Comparison of ENCODE assay signal across 9 cellular contexts in the genomic region with DNA sequence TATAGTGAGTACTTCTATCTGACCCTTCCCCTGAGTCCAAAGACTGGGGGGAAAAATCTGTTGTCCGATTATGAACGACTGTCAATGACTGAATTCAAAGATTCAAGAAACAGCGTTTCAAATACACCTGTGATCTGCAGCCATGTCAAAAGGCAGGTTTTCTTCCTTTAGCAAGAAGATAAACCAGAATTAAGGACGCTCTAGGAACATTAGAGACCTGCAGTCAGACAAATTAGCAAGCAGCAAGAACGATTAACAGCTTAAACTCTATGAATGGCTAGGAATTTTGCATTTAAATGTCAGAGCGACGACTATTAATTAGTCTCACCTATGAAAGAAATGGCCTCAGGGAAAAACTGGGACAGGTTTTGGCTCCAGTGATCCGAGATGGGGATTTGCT. TPM values are rescaled to one million over a fixed set of nuclear protein-coding genes. Genes with fewer than 3 reads are reported as not detected.
DNase-seq lines count a peak whose midpoint lies in the region; ATAC-seq, FAIRE-seq and TF ChIP-seq lines count a peak whose summit lies in the region.
"Had no signal": no experiment of that assay in that cellular context is flagged by ENCODE, and none has a peak within 500 bp of the region (broad histone marks: within the 10 kb centered on the region; RNA-seq: fewer than 3 reads in every experiment).

No MANE protein-coding gene starts in this region.

- TF ChIP-seq EP300 in A549 (IDR thresholded peaks at IDR 0.05) = no peak

- H3K27ac ChIP-seq in A549 = no peak overlapping the region
- H3K27ac ChIP-seq in HUES64 (ENCODE audit: low read depth, low read length) = peak overlapping the region; percentile 71

- no peaks in the 10 kb centered on the region for H3K36me3 Mint-ChIP-seq in chondrocyte (ENCODE audit: low read depth)

- H3K9me3 ChIP-seq in A549 (no peaks in the 10 kb centered on the region), HUES64 (ENCODE audit: insufficient read depth, low read depth, low read length) (no peaks in the 10 kb centered on the region), mucosa of stomach (ENCODE audit: control insufficient read depth, low read length) (no peaks in the 10 kb centered on the region)

- H3K27ac Mint-ChIP-seq in chondrocyte (ENCODE audit: unreplicated experiment) = peak overlapping the region; percentile 59

- H3K4me3 Mint-ChIP-seq in chondrocyte (ENCODE audit: unreplicated experiment) = peak overlapping the region; percentile 85

- ATAC-seq in A549 = no peak
- no peak for ATAC-seq in HG03039 (IDR thresholded peaks at IDR 0.05; ENCODE audit: unreplicated experiment)
- no peak for ATAC-seq in GM21529 (IDR thresholded peaks at IDR 0.05; ENCODE audit: unreplicated experiment)
- no peak for ATAC-seq in GM21576 (IDR thresholded peaks at IDR 0.05; ENCODE audit: unreplicated experiment)
- no peak for ATAC-seq in HG02938 (IDR thresholded peaks at IDR 0.05; ENCODE audit: unreplicated experiment)

- WGBS in A549 (ENCODE audit: missing lambda C conversion rate) = 92% methylated on average over 8 of the region's 8 CpGs
- under 1% methylated on average over 8 of the region's 8 CpGs for WGBS in HUES64

- peaks cover 58% of the 10 kb centered on the region for H3K4me1 Mint-ChIP-seq in chondrocyte (ENCODE audit: low read depth)

- no peak for TF ChIP-seq RAD21 in A549 (conservative IDR thresholded peaks at IDR 0.05 in 1 of 2, IDR thresholded peaks at IDR 0.05 in 1 of 2)

- no peaks in the 10 kb centered on the region for H3K9me3 Mint-ChIP-seq in chondrocyte (ENCODE audit: low read depth)

- no peak for FAIRE-seq in A549 (lab: Jason Lieb, UNC)
- FAIRE-seq: endometrium had no signal

- CTCF ChIA-PET in A549 (lab: Yijun Ruan, JAX) = interaction anchor here (1.3 kb wide), 1 partner anchor 111 kb away, joined by 5 read pairs; no protein-coding TSS in a partner anchor

- H3K36me3 ChIP-seq in HUES64 (ENCODE audit: insufficient read depth, low read length) = peaks cover 39% of the 10 kb centered on the region
- H3K36me3 ChIP-seq in mucosa of stomach (ENCODE audit: control insufficient read depth, insufficient read depth, low read length) = no peaks in the 10 kb centered on the region

- TF ChIP-seq CTCF in A549 (IDR thresholded peaks at IDR 0.05) = no peak
- no peak for TF ChIP-seq CTCF in chondrocyte (IDR thresholded peaks at IDR 0.05)

- H3K9ac ChIP-seq in HUES64 (ENCODE audit: low read depth, low read length) = peak overlapping the region; percentile 88
- H3K9ac ChIP-seq in mucosa of stomach (ENCODE audit: low read length) = peak overlapping the region; percentile 87

- peaks cover 16% of the 10 kb centered on the region for H3K4me1 ChIP-seq in A549
- H3K4me1 ChIP-seq in HUES64 (ENCODE audit: insufficient read depth, low read length) = peaks cover 50% of the 10 kb centered on the region
- peaks cover 42% of the 10 kb centered on the region for H3K4me1 ChIP-seq in mucosa of stomach (ENCODE audit: control insufficient read depth, insufficient read depth, low read length)

- H3K27me3 ChIP-seq in HUES64 (ENCODE audit: insufficient read depth, low read length) (peaks cover 61% of the 10 kb centered on the region), mucosa of stomach (ENCODE audit: control insufficient read depth, insufficient read depth, low read length) (no peaks in the 10 kb centered on the region)

- DNase-seq in A549 (ENCODE audit: low read depth in 1 of 2, low spot score in 1 of 2) = no peak
- no peak for DNase-seq in chondrocyte (ENCODE audit: low spot score)

- H3K4me3 ChIP-seq in A549 (peak overlapping the region; percentile 70), HUES64 (ENCODE audit: low read length) (peak overlapping the region; percentile 69), mucosa of stomach (ENCODE audit: low read length) (peak overlapping the region; percentile 84)

- H3K27me3 Mint-ChIP-seq in chondrocyte (ENCODE audit: low read depth) = no peaks in the 10 kb centered on the region

- H3K4me2 ChIP-seq in A549 = peak overlapping the region; percentile 82

- no peak for TF ChIP-seq POLR2A in A549 (IDR thresholded peaks at IDR 0.05; ENCODE audit: low read length)

- POLR2A ChIA-PET in A549 (lab: Yijun Ruan, JAX) = no interaction called here

TF ChIP-seq in A549, 52 proteins besides CTCF, POLR2A, EP300 and RAD21:
- TF ChIP-seq KDM5A (IDR thresholded peaks at IDR 0.05) = no peak
- TF ChIP-seq MAFK (IDR thresholded peaks at IDR 0.05; ENCODE audit: partially characterized antibody) = no peak
- TF ChIP-seq FOSB (CRISPR knock-in tag; IDR thresholded peaks at IDR 0.05) = no peak
- TF ChIP-seq SREBF2 (IDR thresholded peaks at IDR 0.05) = no peak
- no peak for TF ChIP-seq FOSL2 (IDR thresholded peaks at IDR 0.05)
- no peak for TF ChIP-seq FOSL2 (CRISPR knock-in tag; IDR thresholded peaks at IDR 0.05)
- TF ChIP-seq NPAS2 (CRISPR knock-in tag; IDR thresholded peaks at IDR 0.05; ENCODE audit: borderline replicate concordance) = no peak
- TF ChIP-seq ESRRA (IDR thresholded peaks at IDR 0.05; ENCODE audit: borderline replicate concordance, low read length) = no peak
- TF ChIP-seq CHD4 (IDR thresholded peaks at IDR 0.05; ENCODE audit: borderline replicate concordance) = no peak
- no peak for TF ChIP-seq CBX2 (IDR thresholded peaks at IDR 0.05; ENCODE audit: borderline replicate concordance, low read depth)
- TF ChIP-seq FOXS1 (CRISPR knock-in tag; IDR thresholded peaks at IDR 0.05) = no peak
- TF ChIP-seq TFCP2L1 (CRISPR knock-in tag; IDR thresholded peaks at IDR 0.05) = no peak
- no peak for TF ChIP-seq HDAC2 (IDR thresholded peaks at IDR 0.05)
- TF ChIP-seq RARB (CRISPR knock-in tag; IDR thresholded peaks at IDR 0.05) = no peak
- no peak for TF ChIP-seq ZSCAN20 (CRISPR knock-in tag; IDR thresholded peaks at IDR 0.05)
- no peak for TF ChIP-seq E2F6 (IDR thresholded peaks at IDR 0.05; ENCODE audit: borderline replicate concordance, low read depth)
- no peak for TF ChIP-seq RNF2 (IDR thresholded peaks at IDR 0.05; ENCODE audit: borderline replicate concordance, low read depth)
- no peak for TF ChIP-seq HOXA7 (CRISPR knock-in tag; IDR thresholded peaks at IDR 0.05)
- TF ChIP-seq PHF8 (IDR thresholded peaks at IDR 0.05; ENCODE audit: borderline replicate concordance, low read depth) = no peak
- TF ChIP-seq RCOR1 (IDR thresholded peaks at IDR 0.05; ENCODE audit: low read depth, low read length) = no peak
TF ChIP-seq in A549: peak in this region for 0.

RNA-seq across cellular contexts. Expression of gene DUSP6, which starts 2.0 kb away (rescaled TPM):
- polyA plus RNA-seq in A549 (2011; rRNA removed) (27.0 and 31.4 TPM in 2 replicates), A549 (2017; fragmentation: RNase III; extraction: RNeasy Plus Mini Kit Qiagen cat#74134 plus additional on column Dnase treatment) (2.5 to 3.8 TPM (median 3.5 TPM) in 3 replicates)
- 33.9 and 35.4 TPM in 2 replicates for polyA plus RNA-seq in A549 (2012; cell fraction: cytosol; rRNA removed)
- 59.3 and 116 TPM in 2 replicates for polyA plus RNA-seq in A549 (2012; cell fraction: nucleus; rRNA removed)
- polyA minus RNA-seq in A549 (2011; rRNA and poly(A)+ RNA removed) = 56.1 and 60.4 TPM in 2 replicates
- polyA plus RNA-seq in HUES64 (2013, experiment 1 of 2) = 124 TPM
- 138 TPM for polyA plus RNA-seq in HUES64 (2013, experiment 2 of 2)
- 5.9 to 9.9 TPM (median 8.3 TPM) in 3 replicates for total RNA-seq in chondrocyte
